Comparison of ENCODE assay signal across 10 cellular contexts in the genomic region with DNA sequence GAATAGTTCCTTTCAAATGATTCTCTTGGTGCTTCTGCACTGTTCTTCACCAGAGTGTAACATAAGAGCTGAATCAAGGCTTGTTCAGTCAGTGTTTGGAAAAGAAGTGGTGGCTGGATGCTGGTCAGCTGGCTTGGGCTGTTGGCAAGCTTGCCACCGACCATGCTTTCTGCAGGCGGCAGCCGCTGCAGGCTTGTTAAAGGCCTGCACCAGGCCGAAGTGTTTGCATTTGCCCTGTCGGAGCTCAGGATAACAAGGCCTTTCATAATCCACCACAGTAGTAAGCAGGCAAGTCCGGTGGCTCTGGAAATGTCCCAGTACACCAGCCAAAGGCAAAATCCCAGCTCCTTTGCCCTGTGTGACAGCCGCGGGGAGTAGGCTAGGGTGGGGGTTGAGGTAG. TPM values are rescaled to one million over a fixed set of nuclear protein-coding genes. Genes with fewer than 3 reads are reported as not detected.
A peak's percentile ranks its signal among the peaks of the same experiment; 100 is the strongest.
DNase-seq lines count a peak whose midpoint lies in the region; ATAC-seq and TF ChIP-seq lines count a peak whose summit lies in the region.
"Had no signal": no experiment of that assay in that cellular context is flagged by ENCODE, and none has a peak within 500 bp of the region (broad histone marks: within the 10 kb centered on the region; RNA-seq: fewer than 3 reads in every experiment).

No MANE protein-coding gene starts in this region.

- no peak overlapping the region for H3K4me2 ChIP-seq in parathyroid adenoma (ENCODE audit: low read length)

- no peaks in the 10 kb centered on the region for H3K27me3 ChIP-seq in parathyroid adenoma (ENCODE audit: control insufficient read depth, insufficient read depth, low read length)

- no peaks in the 10 kb centered on the region for H3K36me3 ChIP-seq in parathyroid adenoma (ENCODE audit: control insufficient read depth, insufficient read depth, low read length)

- peaks cover 5% of the 10 kb centered on the region for H3K4me1 Mint-ChIP-seq in stimulated activated effector memory CD8-positive, alpha-beta T cell treated with anti-CD3 and anti-CD28 coated beads, Interleukin-12 subunit alpha, Interleukin-12 subunit beta, amount 100 ng/mL, for 72 hours

- H3K9me3 ChIP-seq in parathyroid adenoma (ENCODE audit: control insufficient read depth, low read length): no peaks in the 10 kb centered on the region

- peaks cover 56% of the 10 kb centered on the region for H3K79me2 ChIP-seq in parathyroid adenoma

- H3K4me3 ChIP-seq in fibroblast of the aortic adventitia (ENCODE audit: low read depth, low read length): no peak overlapping the region
- H3K4me3 ChIP-seq in parathyroid adenoma (ENCODE audit: low read depth, low read length): no peak overlapping the region

- no peaks in the 10 kb centered on the region for H3K36me3 Mint-ChIP-seq in stimulated activated effector memory CD8-positive, alpha-beta T cell treated with anti-CD3 and anti-CD28 coated beads, Interleukin-12 subunit alpha, Interleukin-12 subunit beta, amount 100 ng/mL, for 72 hours

- H3K9me3 Mint-ChIP-seq in stimulated activated effector memory CD8-positive, alpha-beta T cell treated with anti-CD3 and anti-CD28 coated beads, Interleukin-12 subunit alpha, Interleukin-12 subunit beta, amount 100 ng/mL, for 72 hours: no peaks in the 10 kb centered on the region

- peaks cover 45% of the 10 kb centered on the region for H3K4me1 ChIP-seq in parathyroid adenoma

- no peak for ATAC-seq in stimulated activated effector memory CD8-positive, alpha-beta T cell treated with anti-CD3 and anti-CD28 coated beads, Interleukin-12 subunit alpha, Interleukin-12 subunit beta, amount 100 ng/mL, for 72 hours

- H3K27ac ChIP-seq in parathyroid adenoma: peak overlapping the region; percentile 51

- no peak overlapping the region for H3K9ac ChIP-seq in parathyroid adenoma

- DNase-seq in DMS153 (lab: John Stamatoyannopoulos, UW) (peak; percentile 40), NCI-H446 treated with DMSO at 0.1 percent for 48 hours (lab: John Stamatoyannopoulos, UW) (peak; percentile 44), fibroblast of the aortic adventitia (ENCODE audit: low read depth) (peak; percentile 90), NCI-H1048 (lab: John Stamatoyannopoulos, UW) (no peak), HT-29 (ENCODE audit: low spot score) (no peak)
- DNase-seq in stimulated activated CD4-positive, alpha-beta T cell treated with anti-CD3 and anti-CD28 coated beads, Interleukin-4, amount 100 ng/mL, for 1 hour: no peak
- no peak for DNase-seq in stimulated activated effector memory CD8-positive, alpha-beta T cell treated with anti-CD3 and anti-CD28 coated beads, Interleukin-12 subunit alpha, Interleukin-12 subunit beta, amount 100 ng/mL, for 72 hours (ENCODE audit: low spot score in 2 of 2)
- DNase-seq: DMS 273 treated with DMSO at 0.1 percent for 48 hours; NK-92 treated with Interleukin-12 subunit alpha and Interleukin-12 subunit beta, amount 100 ng/mL, for 24 hours had no signal

- no peak for TF ChIP-seq CTCF in fibroblast of the aortic adventitia (IDR thresholded peaks at IDR 0.05; ENCODE audit: insufficient read depth, low read length)
- TF ChIP-seq CTCF in parathyroid adenoma (IDR thresholded peaks at IDR 0.05): no peak

- H2AFZ ChIP-seq in parathyroid adenoma: peak overlapping the region; percentile 56

- H3K4me3 Mint-ChIP-seq in stimulated activated effector memory CD8-positive, alpha-beta T cell treated with anti-CD3 and anti-CD28 coated beads, Interleukin-12 subunit alpha, Interleukin-12 subunit beta, amount 100 ng/mL, for 72 hours: no peak overlapping the region

- no peak overlapping the region for H3K27ac Mint-ChIP-seq in stimulated activated effector memory CD8-positive, alpha-beta T cell treated with anti-CD3 and anti-CD28 coated beads, Interleukin-12 subunit alpha, Interleukin-12 subunit beta, amount 100 ng/mL, for 72 hours

RNA-seq across cellular contexts. Expression of gene DAAM1, which starts 26.9 kb away (rescaled TPM):
- 18.5 and 42.9 TPM in 2 replicates for total RNA-seq in fibroblast of the aortic adventitia (ENCODE audit: low replicate concordance)
- total RNA-seq in HT-29 (2014; rRNA removed; shearing (Covaris generic)): 2.6 and 8.5 TPM in 2 replicates

Comparison
In these comparisons a context has a peak if more than half of its experiments do, and no peak if none do; other contexts are left out.
1. DNase-seq: peak in DMS153 (single experiment), NCI-H446 treated with DMSO at 0.1 percent for 48 hours (single experiment) and fibroblast of the aortic adventitia (single experiment); none in NCI-H1048 (single experiment), HT-29 (single experiment), stimulated activated CD4-positive, alpha-beta T cell treated with anti-CD3 and anti-CD28 coated beads, Interleukin-4, amount 100 ng/mL, for 1 hour (single experiment) and stimulated activated effector memory CD8-positive, alpha-beta T cell treated with anti-CD3 and anti-CD28 coated beads, Interleukin-12 subunit alpha, Interleukin-12 subunit beta, amount 100 ng/mL, for 72 hours (0 of 2).